2 cellular contexts compared by ENCODE assay signal in genomic region chr2:24970483-24971299, GRCh38.
TF ChIP-seq lines count a peak whose summit lies in the region.

No MANE protein-coding gene starts in this region.

TF ChIP-seq in K562, 482 proteins besides CTCF, POLR2A, EP300 and RAD21 (continues in another document):
- 0 out of 4 replicates have a peak, but pooled peaks of 1 of the 2 experiments have one; percentile 6 for TF ChIP-seq TEAD1 (CRISPR knock-in tag; IDR thresholded peaks at IDR 0.05)
- no peak for TF ChIP-seq NCOA6 (IDR thresholded peaks at IDR 0.05)
- no peak for TF ChIP-seq FOXK2 (conservative IDR thresholded peaks at IDR 0.05 in 1 of 2, IDR thresholded peaks at IDR 0.05 in 1 of 2; ENCODE audit: low read depth in 2 of 2)
- TF ChIP-seq PKNOX1 (IDR thresholded peaks at IDR 0.05) = no peak
- TF ChIP-seq TSC22D4 (tag; IDR thresholded peaks at IDR 0.05) = no peak
- 0 out of 2 replicates have a peak, but pooled peaks have one; percentile 19 for TF ChIP-seq ZFP91 (CRISPR knock-in tag; IDR thresholded peaks at IDR 0.05)
- TF ChIP-seq JUN (IDR thresholded peaks at IDR 0.05; ENCODE audit: borderline replicate concordance, low read depth, low read length) = no peak
- no peak for TF ChIP-seq JUN (CRISPR knock-in tag; IDR thresholded peaks at IDR 0.05; ENCODE audit: borderline replicate concordance)
- TF ChIP-seq AFF1 (IDR thresholded peaks at IDR 0.05; ENCODE audit: low read depth in 1 of 2, partially characterized antibody in 2 of 2) = no peak
- no peak for TF ChIP-seq PHB2 (IDR thresholded peaks at IDR 0.05; ENCODE audit: low read depth)
- TF ChIP-seq ARID2 (IDR thresholded peaks at IDR 0.05) = no peak
- no peak for TF ChIP-seq ZNF121 (CRISPR knock-in tag; conservative IDR thresholded peaks at IDR 0.05)
- TF ChIP-seq ZNF436 (CRISPR knock-in tag; IDR thresholded peaks at IDR 0.05) = no peak
- TF ChIP-seq RHOXF2B (CRISPR knock-in tag; conservative IDR thresholded peaks at IDR 0.05) = no peak
- TF ChIP-seq SIX5 (IDR thresholded peaks at IDR 0.05; ENCODE audit: borderline replicate concordance in 1 of 2, insufficient read depth in 1 of 2, low read depth in 1 of 2, low read length in 2 of 2) = no peak
- TF ChIP-seq FOXJ3 (CRISPR knock-in tag; IDR thresholded peaks at IDR 0.05) = no peak
- no peak for TF ChIP-seq WHSC1 (IDR thresholded peaks at IDR 0.05; ENCODE audit: low read length)
- TF ChIP-seq ZNF277 (CRISPR knock-in tag; IDR thresholded peaks at IDR 0.05; ENCODE audit: borderline replicate concordance) = no peak
- no peak for TF ChIP-seq MAZ (CRISPR knock-in tag; conservative IDR thresholded peaks at IDR 0.05 in 1 of 2, IDR thresholded peaks at IDR 0.05 in 1 of 2)
- no peak for TF ChIP-seq CHD4 (IDR thresholded peaks at IDR 0.05; ENCODE audit: insufficient read depth, insufficient replicate concordance, low read depth, low read length, poor library complexity, severe bottlenecking)
- no peak for TF ChIP-seq CBFB (CRISPR knock-in tag; IDR thresholded peaks at IDR 0.05)
- peak; percentile 74 for TF ChIP-seq ADNP (tag; IDR thresholded peaks at IDR 0.05)
- TF ChIP-seq PHF8 (IDR thresholded peaks at IDR 0.05; ENCODE audit: borderline replicate concordance, low read length) = no peak
- TF ChIP-seq RCOR1 (IDR thresholded peaks at IDR 0.05; ENCODE audit: borderline replicate concordance in 1 of 2, low read depth in 2 of 2, low read length in 2 of 2) = peak in 1 of 2 experiments; percentile 55; a peak in 1 of 4 replicates
- TF ChIP-seq ZNF253 (CRISPR knock-in tag; conservative IDR thresholded peaks at IDR 0.05) = no peak
- TF ChIP-seq SIRT6 (IDR thresholded peaks at IDR 0.05; ENCODE audit: low read depth, low read length) = no peak
- 0 out of 2 replicates have a peak, but pooled peaks have one; percentile 18 for TF ChIP-seq ETV5 (CRISPR knock-in tag; IDR thresholded peaks at IDR 0.05; ENCODE audit: low read depth)
- no peak for TF ChIP-seq MCM7 (IDR thresholded peaks at IDR 0.05)
- TF ChIP-seq ZNF584 (CRISPR knock-in tag; IDR thresholded peaks at IDR 0.05; ENCODE audit: low read depth) = no peak

TF ChIP-seq in liver, 16 proteins besides CTCF, POLR2A, EP300 and RAD21:
- TF ChIP-seq, protein P1, sequence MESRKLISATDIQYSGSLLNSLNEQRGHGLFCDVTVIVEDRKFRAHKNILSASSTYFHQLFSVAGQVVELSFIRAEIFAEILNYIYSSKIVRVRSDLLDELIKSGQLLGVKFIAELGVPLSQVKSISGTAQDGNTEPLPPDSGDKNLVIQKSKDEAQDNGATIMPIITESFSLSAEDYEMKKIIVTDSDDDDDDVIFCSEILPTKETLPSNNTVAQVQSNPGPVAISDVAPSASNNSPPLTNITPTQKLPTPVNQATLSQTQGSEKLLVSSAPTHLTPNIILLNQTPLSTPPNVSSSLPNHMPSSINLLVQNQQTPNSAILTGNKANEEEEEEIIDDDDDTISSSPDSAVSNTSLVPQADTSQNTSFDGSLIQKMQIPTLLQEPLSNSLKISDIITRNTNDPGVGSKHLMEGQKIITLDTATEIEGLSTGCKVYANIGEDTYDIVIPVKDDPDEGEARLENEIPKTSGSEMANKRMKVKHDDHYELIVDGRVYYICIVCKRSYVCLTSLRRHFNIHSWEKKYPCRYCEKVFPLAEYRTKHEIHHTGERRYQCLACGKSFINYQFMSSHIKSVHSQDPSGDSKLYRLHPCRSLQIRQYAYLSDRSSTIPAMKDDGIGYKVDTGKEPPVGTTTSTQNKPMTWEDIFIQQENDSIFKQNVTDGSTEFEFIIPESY (IDR thresholded peaks at IDR 0.05) = no peak
- no peak for TF ChIP-seq FOXA1 (IDR thresholded peaks at IDR 0.05)
- no peak for TF ChIP-seq HNF4G (IDR thresholded peaks at IDR 0.05)
- TF ChIP-seq HNF4A (conservative IDR thresholded peaks at IDR 0.05) = no peak
